9 cellular contexts compared by ENCODE assay signal in the genomic region with DNA sequence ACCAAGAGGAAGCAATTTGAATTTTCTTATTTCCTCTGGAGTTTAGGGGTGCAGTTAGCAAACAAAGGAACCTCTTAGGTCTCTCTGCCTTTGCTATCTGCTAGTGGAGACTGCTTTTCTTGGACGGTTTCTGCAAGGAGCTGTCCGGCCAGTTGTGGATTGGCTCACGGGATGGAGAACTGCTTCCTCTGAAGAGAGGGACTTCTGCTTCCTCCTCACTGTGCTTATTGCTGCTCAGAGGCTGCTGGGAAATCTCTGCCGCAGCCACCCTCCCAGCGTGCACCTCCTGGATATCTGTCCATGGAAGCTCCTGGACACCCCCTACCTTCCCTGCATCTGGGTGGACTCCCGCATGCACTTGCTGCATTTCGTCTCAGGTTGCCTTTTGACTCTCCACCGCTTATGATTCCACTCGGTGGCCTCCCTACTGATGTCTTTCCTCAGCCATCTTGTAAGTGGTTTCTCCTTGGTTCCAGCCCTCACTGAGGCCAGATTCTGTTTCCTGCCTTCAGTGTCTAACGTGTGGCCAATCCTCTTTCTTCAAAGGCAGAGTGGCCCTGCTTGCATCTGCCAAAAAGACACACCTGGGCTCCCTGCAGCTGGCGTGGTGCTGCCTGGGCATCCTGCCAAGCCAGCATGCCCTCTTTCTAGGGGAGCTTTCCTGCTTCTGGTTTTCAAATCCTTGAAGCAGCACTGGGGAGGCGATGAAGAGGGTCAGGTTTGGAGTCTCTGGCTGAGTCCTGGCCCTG.
DNase-seq lines count a peak whose midpoint lies in the region; ATAC-seq and TF ChIP-seq lines count a peak whose summit lies in the region.
"Had no signal": no experiment of that assay in that cellular context is flagged by ENCODE, and none has a peak within 500 bp of the region (broad histone marks: within the 10 kb centered on the region; RNA-seq: fewer than 3 reads in every experiment).

No MANE protein-coding gene starts in this region.

- peak overlapping the region in 1 of 2 donors; percentile 59 for H3K27ac ChIP-seq in ascending aorta

- no peak overlapping the region for H2AFZ ChIP-seq in Loucy (ENCODE audit: low read length)

- H4K20me1 ChIP-seq in Loucy (ENCODE audit: insufficient read depth, low read length, poor library complexity, severe bottlenecking), result peaks cover 80% of the 10 kb centered on the region

- TF ChIP-seq CTCF in GM13977 (IDR thresholded peaks at IDR 0.05; ENCODE audit: extremely low read depth, insufficient read depth, missing control alignments) (no peak), Loucy (conservative IDR thresholded peaks at IDR 0.05; ENCODE audit: low read length) (no peak), activated B cell treated with CpG ODN at 0.5 μM for 24 hours (IDR thresholded peaks at IDR 0.05) (no peak), ascending aorta (IDR thresholded peaks at IDR 0.05) (no peak)

- peak overlapping the region; percentile 7 for H3K4me2 ChIP-seq in Loucy (ENCODE audit: low read depth, low read length, poor library complexity, severe bottlenecking)

- H3K9me3 Mint-ChIP-seq in activated B cell treated with CpG ODN at 0.5 μM for 24 hours, result peaks cover 13% of the 10 kb centered on the region
- no peaks in the 10 kb centered on the region for H3K9me3 Mint-ChIP-seq in natural killer cell treated with Interleukin-12 subunit alpha and Interleukin-12 subunit beta and Interleukin-15 and Interleukin-18, amount 100 ng/mL, for 72 hours

- no peaks in the 10 kb centered on the region for H3K9me2 ChIP-seq in Loucy (replicated peaks; ENCODE audit: low read depth, low read length)

- peak overlapping the region; percentile 68 for H3K4me3 Mint-ChIP-seq in activated B cell treated with CpG ODN at 0.5 μM for 24 hours
- H3K4me3 Mint-ChIP-seq in natural killer cell treated with Interleukin-12 subunit alpha and Interleukin-12 subunit beta and Interleukin-15 and Interleukin-18, amount 100 ng/mL, for 72 hours, result peak overlapping the region; percentile 38
- H3K4me3 Mint-ChIP-seq: brain had no signal

- intact Hi-C loops in activated B cell treated with CpG ODN at 0.5 μM for 24 hours (cut with micrococcal nuclease) (loop anchor here (1.0 to 2.0 kb wide), 4 partner anchors 96 to 357 kb away; a partner anchor contains a TSS), ascending aorta (cut with DNase I) (no loop called here)

- peak overlapping the region; percentile 97 for H3K27ac Mint-ChIP-seq in activated B cell treated with CpG ODN at 0.5 μM for 24 hours
- H3K27ac Mint-ChIP-seq in natural killer cell treated with Interleukin-12 subunit alpha and Interleukin-12 subunit beta and Interleukin-15 and Interleukin-18, amount 100 ng/mL, for 72 hours, result peak overlapping the region; percentile 72 to 86

- peak; percentile 31 for DNase-seq in GM13977 (ENCODE audit: low spot score)
- DNase-seq in activated B cell treated with CpG ODN at 0.5 μM for 24 hours, result peak; percentile 26
- DNase-seq in natural killer cell treated with Interleukin-12 subunit alpha and Interleukin-12 subunit beta and Interleukin-15 and Interleukin-18, amount 100 ng/mL, for 72 hours (ENCODE audit: low spot score), result no peak
- no peak for DNase-seq in midbrain (lab: John Stamatoyannopoulos, UW)
- DNase-seq in ascending aorta (ENCODE audit: low spot score in 2 of 2), result no peak

- ATAC-seq in activated B cell treated with CpG ODN at 0.5 μM for 24 hours (ENCODE audit: low read depth) (peak; percentile 3), HG03378 (IDR thresholded peaks at IDR 0.05; ENCODE audit: unreplicated experiment) (no peak), HG03159 (IDR thresholded peaks at IDR 0.05; ENCODE audit: unreplicated experiment) (no peak)
- ATAC-seq in natural killer cell treated with Interleukin-12 subunit alpha and Interleukin-12 subunit beta and Interleukin-15 and Interleukin-18, amount 100 ng/mL, for 72 hours, result no peak

- POLR2A ChIA-PET in activated B cell treated with CpG ODN at 0.5 μM for 24 hours (lab: Charles Lee), result interaction anchor here (0.5 to 5.7 kb wide), 15 partner anchors 16 to 262 kb away, joined by 3 to 69 read pairs (median 5); a partner anchor contains a TSS

- H3K27me3 Mint-ChIP-seq in activated B cell treated with CpG ODN at 0.5 μM for 24 hours, result no peaks in the 10 kb centered on the region
- H3K27me3 Mint-ChIP-seq in natural killer cell treated with Interleukin-12 subunit alpha and Interleukin-12 subunit beta and Interleukin-15 and Interleukin-18, amount 100 ng/mL, for 72 hours, result no peaks in the 10 kb centered on the region
- H3K27me3 Mint-ChIP-seq: brain had no signal

- H3K4me1 ChIP-seq in Loucy (ENCODE audit: insufficient read depth, low read length, poor library complexity, severe bottlenecking), result peaks cover 23% of the 10 kb centered on the region
- H3K4me1 ChIP-seq in ascending aorta, result peaks cover under 1 to 5% of the 10 kb centered on the region in 2 donors

- H3K36me3 Mint-ChIP-seq in activated B cell treated with CpG ODN at 0.5 μM for 24 hours (ENCODE audit: low read depth), result peaks cover 35% of the 10 kb centered on the region
- peaks cover 34% of the 10 kb centered on the region for H3K36me3 Mint-ChIP-seq in natural killer cell treated with Interleukin-12 subunit alpha and Interleukin-12 subunit beta and Interleukin-15 and Interleukin-18, amount 100 ng/mL, for 72 hours

- no peaks in the 10 kb centered on the region for H3K27me3 ChIP-seq in Loucy (ENCODE audit: insufficient read depth, low read length, poor library complexity, severe bottlenecking)
- no peaks in the 10 kb centered on the region for H3K27me3 ChIP-seq in ascending aorta

- H3K9me3 ChIP-seq in Loucy (ENCODE audit: insufficient read depth, low read depth, low read length) (peaks cover 11% of the 10 kb centered on the region; the same call in 1 of the 2 replicates), ascending aorta (no peaks in the 10 kb centered on the region)

- H3K4me1 Mint-ChIP-seq in activated B cell treated with CpG ODN at 0.5 μM for 24 hours, result peaks cover 78% of the 10 kb centered on the region
- peaks cover 62% of the 10 kb centered on the region in 2 donors for H3K4me1 Mint-ChIP-seq in natural killer cell treated with Interleukin-12 subunit alpha and Interleukin-12 subunit beta and Interleukin-15 and Interleukin-18, amount 100 ng/mL, for 72 hours (ENCODE audit: low read depth in 2 of 2)

- CTCF ChIA-PET in activated B cell treated with CpG ODN at 0.5 μM for 24 hours (lab: Charles Lee), result interaction anchor here (0.9 to 7.1 kb wide), 8 partner anchors 11 to 410 kb away, joined by 3 to 43 read pairs (median 3); a partner anchor contains a TSS

- no peak overlapping the region for H3K9ac ChIP-seq in Loucy (ENCODE audit: low read depth, low read length, poor library complexity, severe bottlenecking)

- no peak overlapping the region for H3K4me3 ChIP-seq in Loucy (ENCODE audit: low read length, poor library complexity, severe bottlenecking)
- no peak overlapping the region for H3K4me3 ChIP-seq in ascending aorta

- H3F3A ChIP-seq in Loucy (ENCODE audit: low read depth), result no peaks in the 10 kb centered on the region

- peaks cover 99% of the 10 kb centered on the region for H3K79me2 ChIP-seq in Loucy (ENCODE audit: insufficient read depth, low read length)

- H3K36me3 ChIP-seq in Loucy (ENCODE audit: insufficient read depth, low read length) (peaks cover 82% of the 10 kb centered on the region), ascending aorta (no peaks in the 10 kb centered on the region)

- in situ Hi-C loops in GM13977 (cut with MboI; ENCODE audit: low pct_unique_long_range_greater_than_20kb, low sequenced_read_pairs, unreplicated experiment), result no loop called here

Comparison
In these comparisons a context has a peak if more than half of its experiments do, and no peak if none do; other contexts are left out.
1. DNase-seq: peak in GM13977 (single experiment) and activated B cell treated with CpG ODN at 0.5 μM for 24 hours (single experiment); none in natural killer cell treated with Interleukin-12 subunit alpha and Interleukin-12 subunit beta and Interleukin-15 and Interleukin-18, amount 100 ng/mL, for 72 hours (single experiment), midbrain (single experiment) and ascending aorta (0 of 2).